In the genomic region with DNA sequence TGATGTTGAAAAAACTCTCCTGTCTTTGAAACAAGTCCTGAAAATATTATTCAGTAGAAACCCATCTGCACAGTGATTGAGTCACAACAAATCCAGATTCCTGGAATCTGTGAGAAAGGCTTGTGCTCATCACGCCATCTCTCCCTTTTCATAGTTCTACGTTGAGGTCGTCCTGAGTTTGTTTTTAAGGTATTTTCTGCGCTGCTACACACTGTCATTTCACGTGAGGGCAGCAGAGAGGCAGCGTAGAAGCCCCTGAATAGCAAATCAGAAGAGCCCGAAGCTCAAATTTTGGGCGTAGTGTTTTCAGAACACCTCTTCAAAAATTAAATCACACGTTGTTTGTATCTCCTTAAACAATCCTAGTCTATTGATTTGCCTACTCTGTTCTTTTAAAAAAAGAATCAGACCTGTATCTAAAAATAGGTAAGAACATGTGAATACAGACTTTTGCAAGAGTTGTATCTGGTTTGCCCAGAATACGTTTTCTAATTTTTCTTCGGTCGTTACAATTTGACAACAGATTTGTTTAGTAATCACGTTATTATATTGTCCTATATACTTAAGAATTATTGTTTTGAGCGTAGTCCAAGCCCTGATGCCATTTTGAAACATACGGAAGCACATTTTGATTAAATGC, we compare ENCODE assay signal across 8 cellular contexts.
DNase-seq lines count a peak whose midpoint lies in the region; ATAC-seq and TF ChIP-seq lines count a peak whose summit lies in the region.

No MANE protein-coding gene starts in this region.

- H3K9me3 ChIP-seq in heart right ventricle = no peaks in the 10 kb centered on the region

- DNase-seq in AG09309 (ENCODE audit: low read depth) (peak; percentile 50), NCI-H128 (lab: John Stamatoyannopoulos, UW; ENCODE audit: unreplicated experiment) (peak; percentile 7), heart right ventricle (peak in 1 of 2 donors; percentile 8), smooth muscle cell of the brain vasculature (ENCODE audit: low read depth, low spot score) (peak; percentile 6)
- DNase-seq in activated naive CD4-positive, alpha-beta T cell treated with anti-CD3 and anti-CD28 coated beads, Interleukin-2, amount 50 U/mL, for 16 hours = no peak

- peaks cover 0 to 10% (median 0%) of the 10 kb centered on the region in 9 donors for H3K4me1 ChIP-seq in heart right ventricle

- H3K27me3 ChIP-seq in heart right ventricle = no peaks in the 10 kb centered on the region

- no peaks in the 10 kb centered on the region for H3K36me3 ChIP-seq in heart right ventricle

- peak; percentile 58 for ATAC-seq in HG02840 (IDR thresholded peaks at IDR 0.05; ENCODE audit: low FRiP score, unreplicated experiment)
- ATAC-seq in heart right ventricle = peak in 4 of 8 donors; percentile 44 to 67 (median 62)

- no peak overlapping the region for H3K27ac ChIP-seq in heart right ventricle

- intact Hi-C loops in heart right ventricle (cut with DNase I) = loop anchor here in 7 of 10 donors (2.0 to 10.0 kb wide), 6 partner anchors 180 to 288 kb away; a partner anchor contains a TSS

- no peak overlapping the region for H3K4me3 ChIP-seq in AG09309 (ENCODE audit: control insufficient read depth, low read depth, low read length)
- no peak overlapping the region for H3K4me3 ChIP-seq in GM12875 (ENCODE audit: low read depth, low read length)
- no peak overlapping the region for H3K4me3 ChIP-seq in WI38 (ENCODE audit: low read depth, low read length)
- no peak overlapping the region for H3K4me3 ChIP-seq in heart right ventricle

- WGBS in heart right ventricle, 2 donors = 26% methylated on average over 15 of the region's 15 CpGs

- TF ChIP-seq CTCF in AG09309 (IDR thresholded peaks at IDR 0.05; ENCODE audit: control insufficient read depth, insufficient read depth, low read depth, low read length, missing control alignments) = peak; percentile 73
- TF ChIP-seq CTCF in GM12875 (IDR thresholded peaks at IDR 0.05; ENCODE audit: borderline replicate concordance, insufficient read depth, low read depth, low read length) = peak; percentile 58; the same call in 1 of the 2 replicates
- TF ChIP-seq CTCF in WI38 (IDR thresholded peaks at IDR 0.05; ENCODE audit: low read depth, low read length) = peak; percentile 73
- peak in 8 of 9 donors; percentile 32 to 72 (median 56) for TF ChIP-seq CTCF in heart right ventricle (IDR thresholded peaks at IDR 0.05)
